In the genomic region with DNA sequence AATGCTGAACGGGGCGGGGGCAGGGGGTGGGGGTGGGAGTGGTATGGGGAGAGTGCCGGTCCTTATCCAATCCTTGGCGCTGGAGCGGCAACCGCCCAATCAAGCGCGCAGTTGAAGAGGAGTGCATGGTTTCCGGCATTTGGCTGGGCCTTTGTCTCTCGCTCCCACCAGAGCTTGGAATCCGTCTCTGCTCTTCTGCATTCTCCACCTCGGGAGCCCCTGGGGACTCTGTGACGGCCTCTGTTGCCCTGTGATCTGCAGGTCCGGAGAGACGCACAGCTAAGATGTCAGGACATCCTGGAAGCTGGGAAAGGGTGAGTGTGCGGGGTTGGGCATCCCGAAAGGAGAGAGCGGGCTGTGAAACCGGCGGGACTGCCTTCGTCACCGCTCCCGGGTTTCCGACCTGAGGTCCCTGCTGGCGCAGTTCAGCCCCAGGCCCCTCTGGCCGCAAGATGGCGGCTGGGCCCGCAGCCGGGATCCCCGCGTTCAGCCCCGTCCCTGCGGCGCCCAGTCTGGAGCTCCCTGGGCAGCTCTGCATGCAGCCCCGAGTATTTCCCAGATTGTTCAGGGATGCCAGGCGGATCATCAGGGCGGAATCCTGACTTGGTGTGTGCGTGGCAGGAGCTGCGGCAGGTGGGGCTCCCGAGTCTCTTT, we compare ENCODE assay signal across 1 cellular context.
A peak's percentile ranks its signal among the peaks of the same experiment; 100 is the strongest.
TF ChIP-seq lines count a peak whose summit lies in the region.

No MANE protein-coding gene starts in this region.

TF ChIP-seq in HEK293, 187 proteins besides CTCF, POLR2A, EP300 and RAD21 (continued from another document and continues in another):
- TF ChIP-seq ZBTB26 (tag by site-specific recombination; optimal IDR thresholded peaks at IDR 0.05) (peak; percentile 28), TRIM28 (IDR thresholded peaks at IDR 0.05; ENCODE audit: borderline replicate concordance, low read length) (peak; percentile 50; the same call in 1 of the 2 replicates), GLIS1 (tag by site-specific recombination; IDR thresholded peaks at IDR 0.05) (no peak), ZBTB20 (tag by site-specific recombination; IDR thresholded peaks at IDR 0.05) (peak; percentile 95), ZNF398 (tag by site-specific recombination; IDR thresholded peaks at IDR 0.05) (0 out of 2 replicates have a peak, but pooled peaks have one; percentile 14), REST (tag by site-specific recombination; IDR thresholded peaks at IDR 0.05) (no peak), ZNF155 (tag by site-specific recombination; IDR thresholded peaks at IDR 0.05) (no peak), ZNF184 (tag by site-specific recombination; IDR thresholded peaks at IDR 0.05) (no peak), ZNF501 (tag by site-specific recombination; IDR thresholded peaks at IDR 0.05) (peak; percentile 67; the same call in 1 of the 2 replicates), ZFP69B (tag by site-specific recombination; IDR thresholded peaks at IDR 0.05) (no peak), ZNF626 (tag by site-specific recombination; IDR thresholded peaks at IDR 0.05) (no peak), ZBTB8A (tag by site-specific recombination; IDR thresholded peaks at IDR 0.05) (peak; percentile 33; the same call in 1 of the 2 replicates), ZNF132 (tag by site-specific recombination; IDR thresholded peaks at IDR 0.05; ENCODE audit: borderline replicate concordance) (no peak), ZNF391 (tag by site-specific recombination; IDR thresholded peaks at IDR 0.05; ENCODE audit: borderline replicate concordance, low read depth) (no peak), ZSCAN16 (tag by site-specific recombination; IDR thresholded peaks at IDR 0.05) (no peak), ZNF324 (tag by site-specific recombination; IDR thresholded peaks at IDR 0.05) (0 out of 2 replicates have a peak, but pooled peaks have one; percentile 25), ZSCAN4 (tag by site-specific recombination; IDR thresholded peaks at IDR 0.05) (no peak), ZIC2 (tag by site-specific recombination; IDR thresholded peaks at IDR 0.05) (peak; percentile 43; the same call in 1 of the 2 replicates), ZFP37 (tag by site-specific recombination; IDR thresholded peaks at IDR 0.05) (no peak), ZNF830 (tag by site-specific recombination; IDR thresholded peaks at IDR 0.05; ENCODE audit: low read depth) (no peak), ZNF76 (tag by site-specific recombination; IDR thresholded peaks at IDR 0.05; ENCODE audit: borderline replicate concordance, low read depth) (0 out of 2 replicates have a peak, but pooled peaks have one; percentile 33), ZNF704 (tag by site-specific recombination; IDR thresholded peaks at IDR 0.05) (no peak), KLF1 (tag by site-specific recombination; IDR thresholded peaks at IDR 0.05) (no peak), ZNF544 (tag by site-specific recombination; IDR thresholded peaks at IDR 0.05) (no peak), ZNF121 (tag by site-specific recombination; IDR thresholded peaks at IDR 0.05) (no peak), ZNF521 (tag by site-specific recombination; IDR thresholded peaks at IDR 0.05) (no peak), ZNF670 (tag by site-specific recombination; IDR thresholded peaks at IDR 0.05; ENCODE audit: low read depth) (no peak), KLF8 (tag by site-specific recombination; IDR thresholded peaks at IDR 0.05) (peak; percentile 50; the same call in 1 of the 2 replicates), BCL11A (tag by site-specific recombination; IDR thresholded peaks at IDR 0.05; ENCODE audit: low read depth) (no peak), ZNF2 (tag by site-specific recombination; IDR thresholded peaks at IDR 0.05) (0 out of 2 replicates have a peak, but pooled peaks have one; percentile 21), PRDM10 (tag by site-specific recombination; IDR thresholded peaks at IDR 0.05) (no peak), ZFP3 (tag by site-specific recombination; IDR thresholded peaks at IDR 0.05; ENCODE audit: low read depth) (no peak), FEZF1 (tag by site-specific recombination; IDR thresholded peaks at IDR 0.05) (no peak), ZNF654 (tag by site-specific recombination; IDR thresholded peaks at IDR 0.05; ENCODE audit: low read depth) (no peak), ZNF658 (tag by site-specific recombination; IDR thresholded peaks at IDR 0.05) (no peak), ZNF248 (tag by site-specific recombination; IDR thresholded peaks at IDR 0.05) (no peak)
- TF ChIP-seq, protein P1, sequence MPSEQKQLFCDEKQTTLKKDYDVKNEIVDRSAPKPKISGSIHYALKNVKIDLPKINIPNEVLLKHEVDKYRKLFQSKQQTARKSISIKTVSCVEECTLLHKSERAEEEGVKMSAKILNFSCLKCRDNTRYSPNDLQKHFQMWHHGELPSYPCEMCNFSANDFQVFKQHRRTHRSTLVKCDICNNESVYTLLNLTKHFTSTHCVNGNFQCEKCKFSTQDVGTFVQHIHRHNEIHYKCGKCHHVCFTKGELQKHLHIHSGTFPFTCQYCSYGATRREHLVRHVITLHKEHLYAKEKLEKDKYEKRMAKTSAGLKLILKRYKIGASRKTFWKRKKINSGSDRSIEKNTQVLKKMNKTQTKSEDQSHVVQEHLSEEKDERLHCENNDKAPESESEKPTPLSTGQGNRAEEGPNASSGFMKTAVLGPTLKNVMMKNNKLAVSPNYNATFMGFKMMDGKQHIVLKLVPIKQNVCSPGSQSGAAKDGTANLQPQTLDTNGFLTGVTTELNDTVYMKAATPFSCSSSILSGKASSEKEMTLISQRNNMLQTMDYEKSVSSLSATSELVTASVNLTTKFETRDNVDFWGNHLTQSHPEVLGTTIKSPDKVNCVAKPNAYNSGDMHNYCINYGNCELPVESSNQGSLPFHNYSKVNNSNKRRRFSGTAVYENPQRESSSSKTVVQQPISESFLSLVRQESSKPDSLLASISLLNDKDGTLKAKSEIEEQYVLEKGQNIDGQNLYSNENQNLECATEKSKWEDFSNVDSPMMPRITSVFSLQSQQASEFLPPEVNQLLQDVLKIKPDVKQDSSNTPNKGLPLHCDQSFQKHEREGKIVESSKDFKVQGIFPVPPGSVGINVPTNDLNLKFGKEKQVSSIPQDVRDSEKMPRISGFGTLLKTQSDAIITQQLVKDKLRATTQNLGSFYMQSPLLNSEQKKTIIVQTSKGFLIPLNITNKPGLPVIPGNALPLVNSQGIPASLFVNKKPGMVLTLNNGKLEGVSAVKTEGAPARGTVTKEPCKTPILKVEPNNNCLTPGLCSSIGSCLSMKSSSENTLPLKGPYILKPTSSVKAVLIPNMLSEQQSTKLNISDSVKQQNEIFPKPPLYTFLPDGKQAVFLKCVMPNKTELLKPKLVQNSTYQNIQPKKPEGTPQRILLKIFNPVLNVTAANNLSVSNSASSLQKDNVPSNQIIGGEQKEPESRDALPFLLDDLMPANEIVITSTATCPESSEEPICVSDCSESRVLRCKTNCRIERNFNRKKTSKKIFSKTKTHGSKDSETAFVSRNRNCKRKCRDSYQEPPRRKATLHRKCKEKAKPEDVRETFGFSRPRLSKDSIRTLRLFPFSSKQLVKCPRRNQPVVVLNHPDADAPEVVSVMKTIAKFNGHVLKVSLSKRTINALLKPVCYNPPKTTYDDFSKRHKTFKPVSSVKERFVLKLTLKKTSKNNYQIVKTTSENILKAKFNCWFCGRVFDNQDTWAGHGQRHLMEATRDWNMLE (tag by site-specific recombination; conservative IDR thresholded peaks at IDR 0.05; ENCODE audit: low read depth): no peak
- TF ChIP-seq, protein P2, sequence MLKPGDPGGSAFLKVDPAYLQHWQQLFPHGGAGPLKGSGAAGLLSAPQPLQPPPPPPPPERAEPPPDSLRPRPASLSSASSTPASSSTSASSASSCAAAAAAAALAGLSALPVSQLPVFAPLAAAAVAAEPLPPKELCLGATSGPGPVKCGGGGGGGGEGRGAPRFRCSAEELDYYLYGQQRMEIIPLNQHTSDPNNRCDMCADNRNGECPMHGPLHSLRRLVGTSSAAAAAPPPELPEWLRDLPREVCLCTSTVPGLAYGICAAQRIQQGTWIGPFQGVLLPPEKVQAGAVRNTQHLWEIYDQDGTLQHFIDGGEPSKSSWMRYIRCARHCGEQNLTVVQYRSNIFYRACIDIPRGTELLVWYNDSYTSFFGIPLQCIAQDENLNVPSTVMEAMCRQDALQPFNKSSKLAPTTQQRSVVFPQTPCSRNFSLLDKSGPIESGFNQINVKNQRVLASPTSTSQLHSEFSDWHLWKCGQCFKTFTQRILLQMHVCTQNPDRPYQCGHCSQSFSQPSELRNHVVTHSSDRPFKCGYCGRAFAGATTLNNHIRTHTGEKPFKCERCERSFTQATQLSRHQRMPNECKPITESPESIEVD (tag by site-specific recombination; IDR thresholded peaks at IDR 0.05): no peak
